10 cellular contexts compared by ENCODE assay signal in the genomic region with DNA sequence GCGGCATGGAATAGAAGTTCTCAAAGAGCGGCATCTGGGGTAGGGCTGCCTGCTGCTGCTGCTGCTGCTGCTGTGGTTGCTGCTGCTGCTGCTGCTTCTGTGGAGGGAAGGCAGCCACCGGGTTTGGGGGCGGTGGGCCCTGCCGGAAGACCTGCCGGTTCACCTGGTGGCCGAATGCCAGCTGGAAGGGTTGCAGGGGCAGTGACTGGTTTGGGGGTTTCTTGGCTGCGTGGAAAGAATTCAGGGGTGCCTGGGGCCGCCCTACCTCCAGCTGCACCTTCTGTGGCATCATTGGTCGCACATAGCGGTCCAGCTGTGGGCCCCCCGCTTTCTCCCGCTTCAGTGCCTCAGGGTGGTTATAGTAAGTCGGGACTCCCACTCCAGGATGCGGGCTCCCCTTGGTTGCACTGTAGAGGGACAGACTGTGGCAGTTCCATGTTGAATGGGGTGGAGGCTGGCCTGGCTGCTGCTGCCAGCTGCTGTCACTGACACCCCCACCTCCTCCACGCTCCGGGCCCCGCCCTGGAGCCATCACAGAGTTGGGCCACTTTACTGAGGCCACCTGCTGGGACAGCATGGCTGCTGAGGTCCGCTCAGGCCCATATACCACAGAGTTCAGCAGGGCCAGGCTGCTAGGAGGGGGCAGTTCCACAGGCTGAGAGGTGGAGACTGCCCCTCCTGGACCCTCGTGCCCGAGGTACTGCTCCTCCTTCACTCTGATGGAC. TPM values are rescaled to one million over a fixed set of nuclear protein-coding genes. Genes with fewer than 3 reads are reported as not detected.
A peak's percentile ranks its signal among the peaks of the same experiment; 100 is the strongest.
DNase-seq lines count a peak whose midpoint lies in the region; ATAC-seq and TF ChIP-seq lines count a peak whose summit lies in the region.
"Had no signal": no experiment of that assay in that cellular context is flagged by ENCODE, and none has a peak within 500 bp of the region (broad histone marks: within the 10 kb centered on the region; RNA-seq: fewer than 3 reads in every experiment).

No MANE protein-coding gene starts in this region.

- H2AFZ ChIP-seq in H9 (ENCODE audit: low read length) = no peak overlapping the region

- no peaks in the 10 kb centered on the region for H3K9me3 Mint-ChIP-seq in H9
- no peaks in the 10 kb centered on the region for H3K9me3 Mint-ChIP-seq in activated naive CD8-positive, alpha-beta T cell treated with anti-CD3 and anti-CD28 coated beads for 36 hours

- no peak overlapping the region for H3K4me2 ChIP-seq in H9 (ENCODE audit: insufficient read depth, insufficient read length, low read length)

- H3K4me1 ChIP-seq in H9 (ENCODE audit: insufficient read depth, low read length) (no peaks in the 10 kb centered on the region; the same call in 1 of the 2 replicates), spleen (peaks cover 50 to 74% (median 60%) of the 10 kb centered on the region in 6 donors)

- TF ChIP-seq CTCF in H9 (conservative IDR thresholded peaks at IDR 0.05) = no peak
- TF ChIP-seq CTCF in spleen (IDR thresholded peaks at IDR 0.05 in 8 of 11, conservative IDR thresholded peaks at IDR 0.05 in 3 of 11) = no peak
- TF ChIP-seq CTCF in GM20000 (IDR thresholded peaks at IDR 0.05; ENCODE audit: extremely low read depth, missing control alignments) = no peak

- H3K36me3 ChIP-seq in spleen = peaks cover 0 to 63% (median 50%) of the 10 kb centered on the region in 6 donors

- no peak overlapping the region for H2BK12ac ChIP-seq in H9 (ENCODE audit: insufficient read length, low read depth, low read length)

- no peaks in the 10 kb centered on the region for H3K9me3 ChIP-seq in H9 (ENCODE audit: control insufficient read depth, low read depth, low read length)
- no peaks in the 10 kb centered on the region for H3K9me3 ChIP-seq in spleen

- H2AK5ac ChIP-seq in H9 (ENCODE audit: insufficient read length, low read length) = no peak overlapping the region

- no peaks in the 10 kb centered on the region for H3K23me2 ChIP-seq in H9 (ENCODE audit: insufficient read length, low read depth, low read length, poor library complexity, severe bottlenecking)

- H2BK15ac ChIP-seq in H9 (ENCODE audit: low read depth, low read length) = no peak overlapping the region

- no peak overlapping the region for H3K9ac ChIP-seq in H9 (ENCODE audit: extremely low read depth, insufficient read length, low read length)

- no peak overlapping the region for H4K91ac ChIP-seq in H9 (ENCODE audit: insufficient read length, low read depth, low read length)

- no peak overlapping the region; a peak in 1 of 7 replicates for H3K27ac Mint-ChIP-seq in H9
- peak overlapping the region; percentile 34 for H3K27ac Mint-ChIP-seq in activated naive CD8-positive, alpha-beta T cell treated with anti-CD3 and anti-CD28 coated beads for 36 hours

- no peak overlapping the region for H3K18ac ChIP-seq in H9 (ENCODE audit: insufficient read length, low read depth, low read length)

- no peak overlapping the region for H2BK120ac ChIP-seq in H9 (ENCODE audit: low read depth, low read length, poor library complexity, severe bottlenecking)

- H3K4ac ChIP-seq in H9 (ENCODE audit: low read depth, low read length) = no peak overlapping the region

- H3K27me3 Mint-ChIP-seq in H9 (ENCODE audit: low read depth) = no peaks in the 10 kb centered on the region
- H3K27me3 Mint-ChIP-seq in activated naive CD8-positive, alpha-beta T cell treated with anti-CD3 and anti-CD28 coated beads for 36 hours = no peaks in the 10 kb centered on the region

- ATAC-seq in left lobe of liver (no peak), HG02884 (IDR thresholded peaks at IDR 0.05; ENCODE audit: unreplicated experiment) (no peak)
- ATAC-seq: activated CD4-positive, CD25-positive, alpha-beta regulatory T cell treated with anti-CD3 and anti-CD28 coated beads, Interleukin-2, amount 50 U/mL, for 24 hours had no signal

- no peak overlapping the region for H3K4me3 Mint-ChIP-seq in H9
- no peak overlapping the region for H3K4me3 Mint-ChIP-seq in activated naive CD8-positive, alpha-beta T cell treated with anti-CD3 and anti-CD28 coated beads for 36 hours

- DNase-seq in H9 (peak; percentile 23), left lobe of liver (ENCODE audit: low spot score) (peak; percentile 48), spleen (peak; percentile 73), retina (no peak), amniotic stem cell (lab: John Stamatoyannopoulos, UW) (no peak), GM20000 (ENCODE audit: low spot score) (no peak)
- no peak for DNase-seq in activated naive CD8-positive, alpha-beta T cell treated with anti-CD3 and anti-CD28 coated beads for 36 hours
- DNase-seq: amygdala had no signal

- no peak overlapping the region for H3T11ph ChIP-seq in H9 (ENCODE audit: low read length)

- H2BK20ac ChIP-seq in H9 (ENCODE audit: low read depth, low read length, poor library complexity, severe bottlenecking) = no peak overlapping the region

- H3K14ac ChIP-seq in H9 (ENCODE audit: insufficient read depth, low read length) = no peak overlapping the region; the same call in 1 of the 2 replicates

- H4K5ac ChIP-seq in H9 (ENCODE audit: insufficient read length, low read depth, low read length) = no peak overlapping the region

- no peaks in the 10 kb centered on the region for H3K79me2 ChIP-seq in H9 (ENCODE audit: insufficient read depth, low read length)

- no CpG with 5 or more reads among the region's 21 CpGs for WGBS in H9 (ENCODE audit: extremely low coverage, insufficient read length, low lambda C conversion rate)
- 81 to 93% (median 88%) methylated on average over 10 to 21 of the region's 21 CpGs for WGBS in spleen, 5 donors

- no peak overlapping the region for H3K56ac ChIP-seq in H9 (ENCODE audit: insufficient read length, low read depth, low read length)

- no peak overlapping the region for H3K23ac ChIP-seq in H9 (ENCODE audit: insufficient read length, low read depth, low read length)

- no peak for TF ChIP-seq POLR2A in spleen (IDR thresholded peaks at IDR 0.05)

- H3K27me3 ChIP-seq in H9 (ENCODE audit: insufficient read depth, low read length) (no peaks in the 10 kb centered on the region), spleen (replicated peaks in 1 of 7) (no peaks in the 10 kb centered on the region)

- H4K8ac ChIP-seq in H9 (replicated peaks; ENCODE audit: insufficient read length, low read depth, low read length) = no peak overlapping the region

- H2BK5ac ChIP-seq in H9 (ENCODE audit: insufficient read length, low read length) = no peak overlapping the region

- H3K4me1 Mint-ChIP-seq in H9 = peaks cover 35 to 42% of the 10 kb centered on the region in 2 experiments
- H3K4me1 Mint-ChIP-seq in activated naive CD8-positive, alpha-beta T cell treated with anti-CD3 and anti-CD28 coated beads for 36 hours = peaks cover 46% of the 10 kb centered on the region

- peaks cover 2 to 13% (median 8%) of the 10 kb centered on the region in 3 experiments; a peak in 4 of 7 replicates for H3K36me3 Mint-ChIP-seq in H9 (ENCODE audit: insufficient read depth in 1 of 3, low read depth in 3 of 3)
- H3K36me3 Mint-ChIP-seq in activated naive CD8-positive, alpha-beta T cell treated with anti-CD3 and anti-CD28 coated beads for 36 hours = peaks cover 26% of the 10 kb centered on the region

- intact Hi-C loops in spleen (cut with DNase I; ENCODE audit: low total_unique reads) = loop anchor here (10.0 kb wide), 1 partner anchor 45 kb away; no protein-coding TSS in a partner anchor

- no peaks in the 10 kb centered on the region for H3K79me1 ChIP-seq in H9 (ENCODE audit: insufficient read depth, low read depth, low read length, poor library complexity, severe bottlenecking)

- H3K4me3 ChIP-seq in spleen = no peak overlapping the region

- H4K20me1 ChIP-seq in H9 (ENCODE audit: control insufficient read depth, insufficient read depth, insufficient read length) = no peaks in the 10 kb centered on the region

- no peak overlapping the region for H3K27ac ChIP-seq in H9 (ENCODE audit: insufficient read length, low read depth, low read length)
- peak overlapping the region; percentile 27 to 97 (median 84) for H3K27ac ChIP-seq in spleen

RNA-seq across cellular contexts. Expression of a gene that starts 25.2 kb away (rescaled TPM):
- total RNA-seq in H9 (2021) = 56.1 and 58.0 TPM in 2 replicates
- 10 to 100 TPM; 26.6 to 28.3 TPM for total RNA-seq in activated naive CD8-positive, alpha-beta T cell treated with anti-CD3 and anti-CD28 coated beads for 36 hours
- 2.3 TPM for total RNA-seq in left lobe of liver
- 10 to 100 TPM; 21.1 to 31.8 (median 25.4) TPM for total RNA-seq in spleen
- 10 to 100 TPM; 13.1 to 19.8 (median 13.8) TPM for polyA plus RNA-seq in spleen

Comparison
In these comparisons a context has a peak if more than half of its experiments do, and no peak if none do; other contexts are left out.
1. DNase-seq: peak in H9 (single experiment), left lobe of liver (single experiment) and spleen (single experiment); none in activated naive CD8-positive, alpha-beta T cell treated with anti-CD3 and anti-CD28 coated beads for 36 hours (single experiment), retina (single experiment), amniotic stem cell (single experiment) and GM20000 (single experiment).